In the genomic region with DNA sequence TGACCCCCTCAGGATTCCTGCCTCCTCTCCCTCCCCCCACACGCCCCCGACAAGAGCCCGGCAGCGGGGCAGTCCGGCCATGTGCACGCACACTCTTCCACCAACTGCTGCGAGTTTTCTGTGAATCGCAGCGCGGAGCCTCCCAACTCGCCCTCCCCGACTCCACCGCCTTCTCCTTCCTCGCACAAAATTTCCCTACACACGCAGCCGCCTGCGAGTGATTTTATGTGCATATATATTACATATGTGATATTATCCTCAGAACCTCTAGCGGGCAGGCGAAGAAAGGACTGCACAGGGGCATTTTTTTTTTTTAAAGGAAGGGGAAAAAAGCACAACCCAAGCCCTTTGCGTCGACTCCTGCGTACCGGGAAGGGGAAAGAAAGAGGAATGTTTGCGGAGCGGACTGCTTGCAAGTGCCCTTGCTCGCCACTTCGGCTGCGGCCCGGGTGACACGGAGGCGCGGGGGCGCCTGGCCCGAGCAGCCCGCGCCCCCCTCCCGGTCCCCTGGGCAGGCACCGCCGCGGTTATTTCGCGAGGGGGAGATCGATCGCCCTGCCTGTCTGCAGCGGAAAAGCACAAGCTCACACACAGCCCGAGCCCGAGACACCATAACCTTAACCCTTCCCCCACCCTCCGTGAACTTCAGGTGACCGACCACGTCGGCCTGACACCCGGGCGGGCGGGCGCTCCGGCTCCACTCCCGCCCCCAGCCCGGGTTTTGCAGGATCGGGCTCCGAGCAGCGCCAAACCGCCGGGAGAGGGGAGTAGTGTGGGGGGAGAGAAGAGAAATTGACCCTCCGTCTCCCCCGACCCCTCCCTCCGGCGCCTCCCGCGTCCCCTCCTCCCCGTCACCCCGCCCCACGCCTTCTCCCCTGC, we compare ENCODE assay signal across 8 cellular contexts. TPM values are rescaled to one million over a fixed set of nuclear protein-coding genes. Genes with fewer than 3 reads are reported as not detected.
DNase-seq lines count a peak whose midpoint lies in the region; ATAC-seq, FAIRE-seq and TF ChIP-seq lines count a peak whose summit lies in the region.

No MANE protein-coding gene starts in this region.

- H3K36me3 ChIP-seq in neutrophil (no peaks in the 10 kb centered on the region), testis (ENCODE audit: low read depth, missing control alignments) (no peaks in the 10 kb centered on the region)

- FAIRE-seq in frontal cortex (lab: Jason Lieb, UNC) = no peak

- H3K27ac ChIP-seq in neutrophil (no peak overlapping the region), testis (peak overlapping the region; percentile 90 to 95)

- 0 to 2% methylated on average over 33 to 66 of the region's 72 CpGs for WGBS in testis, 2 donors

- intact Hi-C loops in testis (cut with DNase I; ENCODE audit: low total_unique reads) = no loop called here

- peak; percentile 55 for ATAC-seq in GM19455 (IDR thresholded peaks at IDR 0.05; ENCODE audit: unreplicated experiment)

- H3K9me3 ChIP-seq in neutrophil (no peaks in the 10 kb centered on the region), testis (no peaks in the 10 kb centered on the region)

- peak overlapping the region; percentile 52 to 62 for H3K4me3 ChIP-seq in neutrophil (ENCODE audit: low read depth in 1 of 2, low read length in 1 of 2)
- peak overlapping the region; percentile 73 to 75 for H3K4me3 ChIP-seq in testis

- DNase-seq in DMS 273 (lab: John Stamatoyannopoulos, UW; ENCODE audit: unreplicated experiment) (peak; percentile 87), HK-2 (ENCODE audit: unreplicated experiment) (peak; percentile 71), RPMI7951 (ENCODE audit: low read depth) (peak; percentile 70), frontal cortex (ENCODE audit: low spot score in 2 of 2) (peak; percentile 61 to 76), testis (peak; percentile 70)
- peak; percentile 46 for DNase-seq in activated gamma-delta T cell treated with anti-CD3 and anti-CD28 coated beads, Interleukin-2, amount 50 U/mL, for 16 hours (ENCODE audit: low read depth)

- H3K27me3 ChIP-seq in neutrophil (peaks cover 78% of the 10 kb centered on the region), testis (no peaks in the 10 kb centered on the region)

- peaks cover 22 to 35% of the 10 kb centered on the region in 2 experiments for H3K4me1 ChIP-seq in neutrophil (ENCODE audit: control insufficient read depth in 1 of 2, insufficient read depth in 1 of 2, low read depth in 1 of 2, low read length in 1 of 2)
- H3K4me1 ChIP-seq in testis = peaks cover 9% of the 10 kb centered on the region

- TF ChIP-seq CTCF in neutrophil (IDR thresholded peaks at IDR 0.05) (no peak), testis (IDR thresholded peaks at IDR 0.05) (peak in 1 of 3 experiments; percentile 11)

- TF ChIP-seq POLR2A in testis (IDR thresholded peaks at IDR 0.05) = no peak

RNA-seq across cellular contexts. Expression of a gene that starts 2.2 kb away (rescaled TPM):
- total RNA-seq in RPMI7951 (2014; rRNA removed; shearing (Covaris generic)) = 6.5 TPM in 2 replicates
- 21.2 TPM for total RNA-seq in frontal cortex
- total RNA-seq in testis = 10 to 100 TPM; 37.5 to 46.8 TPM
- polyA plus RNA-seq in testis (ENCODE audit: insufficient read depth, low read depth, low replicate concordance) = 13.9 TPM
